In genomic region chr2:177763532-177764265, GRCh38 we compare ENCODE assay signal across 8 cellular contexts.
DNase-seq lines count a peak whose midpoint lies in the region; ATAC-seq and TF ChIP-seq lines count a peak whose summit lies in the region.

No MANE protein-coding gene starts in this region.

- H3K36me3 ChIP-seq in KMS-11 (ENCODE audit: insufficient read depth) (no peaks in the 10 kb centered on the region), upper lobe of right lung (no peaks in the 10 kb centered on the region)

- no peak overlapping the region; the same call in 1 of the 2 replicates for H3K4me2 ChIP-seq in KMS-11

- H3K9me3 ChIP-seq in upper lobe of right lung, result no peaks in the 10 kb centered on the region

- H3K4me3 ChIP-seq in KMS-11 (IDR thresholded peaks at IDR 0.05; ENCODE audit: insufficient read depth, low read depth, low read length) (no peak overlapping the region), upper lobe of right lung (no peak overlapping the region)

- TF ChIP-seq CTCF in KMS-11 (conservative IDR thresholded peaks at IDR 0.05; ENCODE audit: low read depth, low read length) (peak; percentile 92), upper lobe of right lung (IDR thresholded peaks at IDR 0.05) (peak; percentile 91)

- H3K27ac ChIP-seq in KMS-11 (no peak overlapping the region), upper lobe of right lung (no peak overlapping the region)

- H3K9ac ChIP-seq in KMS-11, result no peak overlapping the region

- peaks cover 5% of the 10 kb centered on the region for H3K4me1 ChIP-seq in KMS-11 (ENCODE audit: low read depth, poor library complexity, severe bottlenecking)
- no peaks in the 10 kb centered on the region for H3K4me1 ChIP-seq in upper lobe of right lung

- peak; percentile 96 for ATAC-seq in upper lobe of right lung

- intact Hi-C loops in posterior cingulate gyrus (cut with DNase I), result no loop called here
- intact Hi-C loops in upper lobe of right lung (cut with DNase I), result no loop called here

- peak overlapping the region; percentile 60 for H2AFZ ChIP-seq in KMS-11 (ENCODE audit: low read depth)

- no peaks in the 10 kb centered on the region for H4K20me1 ChIP-seq in KMS-11 (ENCODE audit: insufficient read depth)

- DNase-seq in GM03348 (ENCODE audit: low spot score) (peak; percentile 81), H4 (ENCODE audit: low spot score) (peak; percentile 63), SHP77 treated with DMSO at 0.1 percent for 48 hours (lab: John Stamatoyannopoulos, UW) (peak; percentile 34), glomerular visceral epithelial cell (ENCODE audit: extremely low spot score) (peak; percentile 60), posterior cingulate gyrus (peak in 8 of 10 donors; percentile 42 to 93 (median 72)), upper lobe of right lung (peak; percentile 79)
- DNase-seq in activated effector memory CD4-positive, alpha-beta T cell treated with Interleukin-2 at 50 U/mL for 16 hours, result peak; percentile 51

- H3K27me3 ChIP-seq in KMS-11 (ENCODE audit: insufficient read depth, low read depth) (no peaks in the 10 kb centered on the region), upper lobe of right lung (no peaks in the 10 kb centered on the region)

- H3K79me2 ChIP-seq in KMS-11 (ENCODE audit: insufficient read depth, low read depth), result no peaks in the 10 kb centered on the region
